ENCODE assay signal across 7 cellular contexts in the genomic region with DNA sequence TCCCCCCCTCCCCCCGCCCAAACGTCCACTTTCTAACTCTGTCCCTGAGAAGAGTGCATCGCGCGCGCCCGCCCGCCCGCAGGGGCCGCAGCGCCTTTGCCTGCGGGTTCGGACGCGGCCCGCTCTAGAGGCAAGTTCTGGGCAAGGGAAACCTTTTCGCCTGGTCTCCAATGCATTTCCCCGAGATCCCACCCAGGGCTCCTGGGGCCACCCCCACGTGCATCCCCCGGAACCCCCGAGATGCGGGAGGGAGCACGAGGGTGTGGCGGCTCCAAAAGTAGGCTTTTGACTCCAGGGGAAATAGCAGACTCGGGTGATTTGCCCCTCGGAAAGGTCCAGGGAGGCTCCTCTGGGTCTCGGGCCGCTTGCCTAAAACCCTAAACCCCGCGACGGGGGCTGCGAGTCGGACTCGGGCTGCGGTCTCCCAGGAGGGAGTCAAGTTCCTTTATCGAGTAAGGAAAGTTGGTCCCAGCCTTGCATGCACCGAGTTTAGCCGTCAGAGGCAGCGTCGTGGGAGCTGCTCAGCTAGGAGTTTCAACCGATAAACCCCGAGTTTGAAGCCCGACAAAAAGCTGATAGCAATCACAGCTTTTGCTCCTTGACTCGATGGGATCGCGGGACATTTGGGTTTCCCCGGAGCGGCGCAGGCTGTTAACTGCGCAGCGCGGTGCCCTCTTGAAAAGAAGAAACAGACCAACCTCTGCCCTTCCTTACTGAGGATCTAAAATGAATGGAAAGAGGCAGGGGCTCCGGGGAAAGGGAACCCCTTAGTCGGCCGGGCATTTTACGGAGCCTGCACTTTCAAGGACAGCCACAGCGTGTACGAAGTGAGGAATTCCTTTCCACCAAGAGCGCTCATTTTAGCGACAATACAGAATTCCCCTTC.
DNase-seq lines count a peak whose midpoint lies in the region; TF ChIP-seq lines count a peak whose summit lies in the region.

No MANE protein-coding gene starts in this region.

- no peaks in the 10 kb centered on the region for H3K36me3 Mint-ChIP-seq in progenitor cell of endocrine pancreas (ENCODE audit: insufficient read depth)
- peaks cover 17% of the 10 kb centered on the region for H3K36me3 Mint-ChIP-seq in Caco-2 (ENCODE audit: insufficient read depth, unreplicated experiment)

- TF ChIP-seq POLR2A in thyroid gland (IDR thresholded peaks at IDR 0.05), result no peak

- H3K9me3 Mint-ChIP-seq in progenitor cell of endocrine pancreas (ENCODE audit: low read depth), result no peaks in the 10 kb centered on the region
- H3K9me3 Mint-ChIP-seq in Caco-2 (ENCODE audit: unreplicated experiment), result no peaks in the 10 kb centered on the region

- DNase-seq in HuH-7 (ENCODE audit: low spot score) (peak; percentile 30), cardiac muscle cell (ENCODE audit: low read depth in 1 of 2, low spot score in 1 of 2) (peak; percentile 38 to 56), progenitor cell of endocrine pancreas (ENCODE audit: low spot score, unreplicated experiment) (no peak), thyroid gland (no peak), NCI-H2029 (lab: John Stamatoyannopoulos, UW) (no peak), Caco-2 (no peak)
- DNase-seq in activated CD8-positive, alpha-beta memory T cell treated with anti-CD3 and anti-CD28 coated beads, Interleukin-2, amount 50 U/mL, for 48 hours, result peak; percentile 63

- CTCF ChIA-PET in Caco-2 (lab: Charles Lee), result interaction anchor here (1.3 kb wide), 1 partner anchor 129 kb away, joined by 6 read pairs; no protein-coding TSS in a partner anchor

- H3K4me1 Mint-ChIP-seq in progenitor cell of endocrine pancreas (ENCODE audit: low read depth), result peaks cover 17% of the 10 kb centered on the region
- H3K4me1 Mint-ChIP-seq in Caco-2 (ENCODE audit: low read depth, unreplicated experiment), result no peaks in the 10 kb centered on the region

- H3K4me3 ChIP-seq in cardiac muscle cell (no peak overlapping the region), thyroid gland (replicated peaks in 1 of 3) (peak overlapping the region in 1 of 3 donors; percentile 2), Caco-2 (ENCODE audit: low read depth, low read length) (no peak overlapping the region)

- TF ChIP-seq CTCF in cardiac muscle cell (IDR thresholded peaks at IDR 0.05; ENCODE audit: low read depth, low read length) (peak; percentile 20), progenitor cell of endocrine pancreas (IDR thresholded peaks at IDR 0.05; ENCODE audit: unreplicated experiment) (no peak), thyroid gland (IDR thresholded peaks at IDR 0.05) (no peak), Caco-2 (IDR thresholded peaks at IDR 0.05; ENCODE audit: insufficient read depth in 1 of 2, low read depth in 1 of 2, low read length in 1 of 2, severe bottlenecking in 1 of 2, unreplicated experiment in 1 of 2) (no peak)

- WGBS in thyroid gland, 2 donors, result 15 to 19% methylated on average over 41 to 43 of the region's 60 CpGs

- peaks cover 97% of the 10 kb centered on the region for H3K27me3 ChIP-seq in cardiac muscle cell
- peaks cover 27% of the 10 kb centered on the region for H3K27me3 ChIP-seq in thyroid gland
- no peaks in the 10 kb centered on the region for H3K27me3 ChIP-seq in Caco-2 (replicated peaks; ENCODE audit: control insufficient read depth, insufficient read depth, low read length)

- H3K4me1 ChIP-seq in cardiac muscle cell (ENCODE audit: low read depth) (peaks cover 8% of the 10 kb centered on the region), thyroid gland (peaks cover 11 to 29% of the 10 kb centered on the region in 2 donors), Caco-2 (no peaks in the 10 kb centered on the region)

- H3K27ac Mint-ChIP-seq in progenitor cell of endocrine pancreas (peak overlapping the region; percentile 29), Caco-2 (ENCODE audit: unreplicated experiment) (no peak overlapping the region)

- POLR2A ChIA-PET in Caco-2 (lab: Charles Lee), result no interaction called here

- H3K9me3 ChIP-seq in cardiac muscle cell (ENCODE audit: low read depth) (no peaks in the 10 kb centered on the region), thyroid gland (no peaks in the 10 kb centered on the region), Caco-2 (no peaks in the 10 kb centered on the region)

- H3K36me3 ChIP-seq in cardiac muscle cell (no peaks in the 10 kb centered on the region), thyroid gland (no peaks in the 10 kb centered on the region), Caco-2 (ENCODE audit: control insufficient read depth, insufficient read depth, low read length) (no peaks in the 10 kb centered on the region)

- intact Hi-C loops in thyroid gland (cut with DNase I) (loop anchor here (10.0 kb wide), 1 partner anchor 1134 kb away; no protein-coding TSS in a partner anchor), Caco-2 (cut with micrococcal nuclease; ENCODE audit: unreplicated experiment) (loop anchor here (1.0 kb wide), 1 partner anchor 509 kb away; no protein-coding TSS in a partner anchor)

- BruUV-seq in Caco-2 (replicated peaks; lab: Mats Ljungman, UMichigan), result no TSS peak

- H3K27ac ChIP-seq in cardiac muscle cell (no peak overlapping the region), thyroid gland (peak overlapping the region in 1 of 3 donors; percentile 92)

- H3K4me3 Mint-ChIP-seq in progenitor cell of endocrine pancreas (ENCODE audit: low read depth) (peak overlapping the region; percentile 41), Caco-2 (ENCODE audit: unreplicated experiment) (no peak overlapping the region)

- H3K27me3 Mint-ChIP-seq in progenitor cell of endocrine pancreas, result peaks cover 74% of the 10 kb centered on the region
- no peaks in the 10 kb centered on the region for H3K27me3 Mint-ChIP-seq in Caco-2 (ENCODE audit: insufficient read depth, unreplicated experiment)

Comparison
In these comparisons a context has a peak if more than half of its experiments do, and no peak if none do; other contexts are left out.
1. DNase-seq: peak in HuH-7 (single experiment), activated CD8-positive, alpha-beta memory T cell treated with anti-CD3 and anti-CD28 coated beads, Interleukin-2, amount 50 U/mL, for 48 hours (single experiment) and cardiac muscle cell (2 of 2); none in progenitor cell of endocrine pancreas (single experiment), thyroid gland (0 of 2), NCI-H2029 (single experiment) and Caco-2 (0 of 2).